14 cellular contexts compared by ENCODE assay signal in the genomic region with DNA sequence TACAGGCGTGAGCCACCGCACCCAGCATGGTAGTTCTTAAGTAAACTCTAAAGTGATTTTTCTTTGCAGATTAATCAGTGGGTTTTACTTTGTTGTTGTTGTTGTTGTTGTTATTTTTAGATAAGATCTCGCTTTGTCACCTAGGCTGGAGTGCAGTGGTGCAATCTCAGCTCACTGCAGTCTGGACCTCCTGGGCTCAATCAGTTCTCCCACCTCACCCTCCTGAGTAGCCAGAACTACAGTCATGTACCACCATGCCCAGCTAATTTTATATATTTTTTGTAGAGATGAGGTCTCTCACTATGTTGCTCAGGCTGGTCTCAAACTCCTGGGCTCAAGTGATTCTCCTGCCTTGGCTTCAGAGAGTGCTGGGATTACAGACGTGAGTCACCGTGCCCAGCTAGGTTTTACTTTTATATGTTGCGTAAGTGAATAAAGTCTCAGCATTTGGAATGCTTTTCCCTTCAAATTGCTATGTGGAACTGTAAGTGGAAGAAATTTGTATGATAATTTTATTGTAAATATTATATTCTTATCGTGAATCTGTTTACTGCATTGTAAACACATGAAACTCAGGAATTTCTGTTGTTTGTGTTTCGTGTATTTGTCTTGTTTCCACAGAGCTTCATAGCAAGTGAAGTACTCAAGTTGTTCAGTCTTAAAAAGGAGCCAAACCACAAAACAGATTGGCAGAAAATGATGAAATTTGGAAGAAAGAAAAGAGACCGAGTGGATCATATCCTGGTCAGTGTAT. TPM values are rescaled to one million over a fixed set of nuclear protein-coding genes. Genes with fewer than 3 reads are reported as not detected.
A peak's percentile ranks its signal among the peaks of the same experiment; 100 is the strongest.
DNase-seq lines count a peak whose midpoint lies in the region; ATAC-seq, FAIRE-seq and TF ChIP-seq lines count a peak whose summit lies in the region.
"Had no signal": no experiment of that assay in that cellular context is flagged by ENCODE, and none has a peak within 500 bp of the region (broad histone marks: within the 10 kb centered on the region; RNA-seq: fewer than 3 reads in every experiment).

No MANE protein-coding gene starts in this region.

- H3K27ac ChIP-seq in body of pancreas: no peak overlapping the region

- H3K4me3 Mint-ChIP-seq in stimulated activated effector memory CD8-positive, alpha-beta T cell treated with anti-CD3 and anti-CD28 coated beads, Interleukin-12 subunit alpha, Interleukin-12 subunit beta, amount 100 ng/mL, for 72 hours: no peak overlapping the region
- H3K4me3 Mint-ChIP-seq: H9 had no signal

- TF ChIP-seq CTCF in foreskin fibroblast (IDR thresholded peaks at IDR 0.05; ENCODE audit: low read depth, low read length) (no peak), body of pancreas (IDR thresholded peaks at IDR 0.05) (no peak)

- no peaks in the 10 kb centered on the region for H3K9me3 Mint-ChIP-seq in stimulated activated effector memory CD8-positive, alpha-beta T cell treated with anti-CD3 and anti-CD28 coated beads, Interleukin-12 subunit alpha, Interleukin-12 subunit beta, amount 100 ng/mL, for 72 hours
- H3K9me3 Mint-ChIP-seq: H9 had no signal

- WGBS in body of pancreas, 2 donors: 77 to 85% methylated on average over 9 of the region's 9 CpGs

- peaks cover 0 to 15% of the 10 kb centered on the region in 2 donors for H3K36me3 ChIP-seq in body of pancreas (replicated peaks in 1 of 2; ENCODE audit: insufficient read depth in 1 of 2, low read depth in 2 of 2)

- H3K4me1 Mint-ChIP-seq in stimulated activated effector memory CD8-positive, alpha-beta T cell treated with anti-CD3 and anti-CD28 coated beads, Interleukin-12 subunit alpha, Interleukin-12 subunit beta, amount 100 ng/mL, for 72 hours: peaks cover 10% of the 10 kb centered on the region

- no peaks in the 10 kb centered on the region for H3K9me3 ChIP-seq in body of pancreas

- DNase-seq in HCEC 1CT (peak; percentile 81), foreskin fibroblast (peak; percentile 73 to 87), anterior cingulate cortex (lab: John Stamatoyannopoulos, UW) (no peak), body of pancreas (no peak)
- DNase-seq in stimulated activated effector memory CD8-positive, alpha-beta T cell treated with anti-CD3 and anti-CD28 coated beads, Interleukin-12 subunit alpha, Interleukin-12 subunit beta, amount 100 ng/mL, for 72 hours (ENCODE audit: low spot score in 2 of 2): no peak
- no peak for DNase-seq in activated CD4-positive, CD25-positive, alpha-beta regulatory T cell treated with anti-CD3 and anti-CD28 coated beads, Interleukin-2, amount 50 U/mL, for 72 hours
- DNase-seq: activated naive CD4-positive, alpha-beta T cell treated with Interleukin-2 at 50 U/mL for 16 hours; H9; kidney; NCI-H2029 treated with DMSO at 0.1 percent for 48 hours; posterior cingulate gyrus; SHP77 had no signal

- H3K27ac Mint-ChIP-seq in stimulated activated effector memory CD8-positive, alpha-beta T cell treated with anti-CD3 and anti-CD28 coated beads, Interleukin-12 subunit alpha, Interleukin-12 subunit beta, amount 100 ng/mL, for 72 hours: peak overlapping the region; percentile 40
- H3K27ac Mint-ChIP-seq: H9 had no signal

- H3K36me3 Mint-ChIP-seq in stimulated activated effector memory CD8-positive, alpha-beta T cell treated with anti-CD3 and anti-CD28 coated beads, Interleukin-12 subunit alpha, Interleukin-12 subunit beta, amount 100 ng/mL, for 72 hours: peaks cover 100% of the 10 kb centered on the region

- ATAC-seq in stimulated activated effector memory CD8-positive, alpha-beta T cell treated with anti-CD3 and anti-CD28 coated beads, Interleukin-12 subunit alpha, Interleukin-12 subunit beta, amount 100 ng/mL, for 72 hours: no peak
- no peak for ATAC-seq in HG03108 (IDR thresholded peaks at IDR 0.05; ENCODE audit: unreplicated experiment)
- no peak for ATAC-seq in body of pancreas

- no peaks in the 10 kb centered on the region for H3K4me1 ChIP-seq in body of pancreas

- TF ChIP-seq POLR2A in body of pancreas (IDR thresholded peaks at IDR 0.05): no peak

- peak; percentile 26 for FAIRE-seq in TTC549 (lab: Jason Lieb, UNC)
- FAIRE-seq: kidney had no signal

- no peaks in the 10 kb centered on the region for H3K27me3 ChIP-seq in body of pancreas

- intact Hi-C loops in body of pancreas (cut with DNase I): no loop called here

- no peak overlapping the region for H3K4me3 ChIP-seq in foreskin fibroblast (ENCODE audit: low read depth in 1 of 2, low read length in 2 of 2)
- no peak overlapping the region for H3K4me3 ChIP-seq in body of pancreas

RNA-seq across cellular contexts. Expression of a gene that starts 56.2 kb away (rescaled TPM):
- total RNA-seq in body of pancreas: 100 to 1,000 TPM in 1 of 2 donors, 10 to 100 TPM in 1; 61.5 to 192 TPM

Comparison
In these comparisons a context has a peak if more than half of its experiments do, and no peak if none do; other contexts are left out.
1. DNase-seq: peak in HCEC 1CT (single experiment) and foreskin fibroblast (2 of 2); none in stimulated activated effector memory CD8-positive, alpha-beta T cell treated with anti-CD3 and anti-CD28 coated beads, Interleukin-12 subunit alpha, Interleukin-12 subunit beta, amount 100 ng/mL, for 72 hours (0 of 2), activated CD4-positive, CD25-positive, alpha-beta regulatory T cell treated with anti-CD3 and anti-CD28 coated beads, Interleukin-2, amount 50 U/mL, for 72 hours (single experiment), anterior cingulate cortex (0 of 58) and body of pancreas (0 of 4).